Comparison of ENCODE assay signal across 9 cellular contexts in the genomic region with DNA sequence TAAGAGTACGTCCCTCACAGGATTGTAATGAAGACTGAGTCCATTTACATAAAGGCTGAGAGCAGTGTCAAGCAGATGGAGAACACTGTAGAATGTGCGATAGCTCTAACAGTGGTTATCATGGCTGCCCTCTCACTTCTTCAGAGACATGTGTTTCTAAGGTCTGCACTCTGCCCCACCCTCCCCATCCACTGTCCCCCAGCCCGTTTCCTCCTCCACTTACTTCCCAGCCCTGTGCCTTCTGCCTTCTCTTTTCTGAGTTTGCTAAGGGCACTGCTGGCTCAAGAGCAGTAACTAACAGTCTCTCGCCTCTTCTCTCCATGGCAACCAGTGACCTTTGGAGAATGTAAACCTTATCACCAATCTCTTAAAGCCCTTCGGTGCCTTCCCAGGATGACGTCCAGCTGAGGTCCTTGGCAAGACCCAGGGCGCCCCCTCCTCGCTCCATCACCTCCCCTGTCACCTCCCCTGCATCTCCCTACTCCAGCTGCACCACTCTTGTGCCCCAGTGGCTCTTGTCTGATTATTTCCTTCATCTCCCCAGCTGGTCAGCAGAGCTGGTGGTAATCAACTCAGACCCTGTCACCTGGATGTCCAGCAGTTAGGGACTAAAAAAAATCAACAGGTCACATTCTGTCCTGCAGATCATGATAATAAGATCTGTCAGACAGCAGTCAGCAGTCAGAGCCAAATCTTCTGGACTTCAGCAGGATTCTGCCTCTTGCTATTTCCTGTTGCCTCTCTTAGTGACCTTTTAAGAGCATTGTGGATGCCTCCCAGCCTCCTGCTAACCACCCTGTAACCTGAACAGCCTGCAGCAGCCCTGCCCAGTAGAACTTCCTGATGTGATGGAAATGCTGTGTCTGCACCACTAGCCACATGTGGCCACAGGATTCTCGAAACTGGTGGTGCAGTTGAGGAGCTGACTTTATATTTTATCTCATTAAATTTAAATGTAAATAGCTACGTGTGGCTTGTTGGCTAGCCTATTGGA. TPM values are rescaled to one million over a fixed set of nuclear protein-coding genes. Genes with fewer than 3 reads are reported as not detected.
DNase-seq lines count a peak whose midpoint lies in the region; ATAC-seq and TF ChIP-seq lines count a peak whose summit lies in the region.
"Had no signal": no experiment of that assay in that cellular context is flagged by ENCODE, and none has a peak within 500 bp of the region (broad histone marks: within the 10 kb centered on the region; RNA-seq: fewer than 3 reads in every experiment).

No MANE protein-coding gene starts in this region.

- TF ChIP-seq CTCF in AG09319 (IDR thresholded peaks at IDR 0.05; ENCODE audit: low read depth, low read length) (no peak), HFFc6 (IDR thresholded peaks at IDR 0.05) (no peak)

- peaks cover 9% of the 10 kb centered on the region for H3K4me1 Mint-ChIP-seq in HFFc6 (ENCODE audit: low read depth)
- H3K4me1 Mint-ChIP-seq in activated naive CD8-positive, alpha-beta T cell (ENCODE audit: low read depth) = peaks cover 34% of the 10 kb centered on the region

- peak overlapping the region; percentile 47; the same call in 1 of the 2 replicates for H3K27ac Mint-ChIP-seq in HFFc6
- H3K27ac Mint-ChIP-seq in activated naive CD8-positive, alpha-beta T cell = peak overlapping the region; percentile 17

- no peaks in the 10 kb centered on the region for H3K9me3 Mint-ChIP-seq in HFFc6
- no peaks in the 10 kb centered on the region for H3K9me3 Mint-ChIP-seq in activated naive CD8-positive, alpha-beta T cell (ENCODE audit: low read depth)

- no peak for ATAC-seq in GM19467 (IDR thresholded peaks at IDR 0.05; ENCODE audit: unreplicated experiment)
- ATAC-seq in HG03159 (IDR thresholded peaks at IDR 0.05; ENCODE audit: unreplicated experiment) = no peak

- H3K4me3 Mint-ChIP-seq in HFFc6 = no peak overlapping the region
- H3K4me3 Mint-ChIP-seq in activated naive CD8-positive, alpha-beta T cell = no peak overlapping the region

- peak; percentile 28 for DNase-seq in AG09319 (ENCODE audit: extremely low read depth, low read depth)
- DNase-seq in HFFc6 = no peak
- DNase-seq in iPS-NIHi7 (ENCODE audit: extremely low spot score) = peak; percentile 38
- no peak for DNase-seq in GOT3 (lab: John Stamatoyannopoulos, UW)
- no peak for DNase-seq in NCI-H82 treated with DMSO at 0.1 percent for 48 hours (lab: John Stamatoyannopoulos, UW; ENCODE audit: unreplicated experiment)

- H3K36me3 Mint-ChIP-seq in HFFc6 (ENCODE audit: low read depth) = peaks cover 5% of the 10 kb centered on the region; the same call in 1 of the 2 replicates
- H3K36me3 Mint-ChIP-seq in activated naive CD8-positive, alpha-beta T cell = peaks cover 8% of the 10 kb centered on the region

- no peaks in the 10 kb centered on the region; the same call in 1 of the 2 replicates for H3K27me3 Mint-ChIP-seq in HFFc6 (ENCODE audit: insufficient read depth)
- H3K27me3 Mint-ChIP-seq in activated naive CD8-positive, alpha-beta T cell = no peaks in the 10 kb centered on the region

RNA-seq across cellular contexts. Expression of a gene that starts 9.0 kb away (rescaled TPM):
- total RNA-seq in HFFc6 (2021; fragmentation: NEBNext Ultra II Directional; extraction: Animal tissue kit (Norgen Biotek cat#: 25700)) = 10 to 100 TPM; 17.3 to 22.3 (median 18.5) TPM

RNA-seq across cellular contexts. Expression of a gene that starts 30.6 kb away (rescaled TPM):
- total RNA-seq in HFFc6 (2021; fragmentation: NEBNext Ultra II Directional; extraction: Animal tissue kit (Norgen Biotek cat#: 25700)) = not detected
- total RNA-seq: NCI-H460 had no signal

Comparison
In these comparisons a context has a peak if more than half of its experiments do, and no peak if none do; other contexts are left out.
1. DNase-seq: peak in AG09319 (single experiment) and iPS-NIHi7 (single experiment); none in HFFc6 (single experiment), GOT3 (single experiment) and NCI-H82 treated with DMSO at 0.1 percent for 48 hours (single experiment).